ENCODE assay signal across 7 cellular contexts in the genomic region with DNA sequence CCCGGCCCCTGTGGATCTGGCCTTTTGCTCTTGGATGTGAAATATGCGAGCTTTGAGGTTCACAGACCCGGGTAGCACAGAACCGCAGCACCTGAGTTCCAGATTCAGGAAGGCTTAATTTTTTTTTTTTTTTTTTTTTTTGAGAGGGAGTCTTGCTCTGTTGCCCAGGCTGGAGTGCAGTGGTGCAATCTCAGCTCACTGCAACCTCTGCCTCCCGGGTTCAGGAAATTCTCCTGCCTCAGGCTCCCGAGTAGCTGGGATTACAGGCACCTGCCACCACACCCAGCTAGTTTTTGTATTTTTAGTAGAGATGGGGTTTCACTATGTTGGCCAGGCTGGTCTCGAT. TPM values are rescaled to one million over a fixed set of nuclear protein-coding genes. Genes with fewer than 3 reads are reported as not detected.
DNase-seq lines count a peak whose midpoint lies in the region; ATAC-seq, FAIRE-seq and TF ChIP-seq lines count a peak whose summit lies in the region.
"Not testable (repeated sequence)": the region's sequence is repeated elsewhere in the genome, so short reads cannot be mapped to it uniquely, and the experiment has no call there.

No MANE protein-coding gene starts in this region.

- H3K36me3 Mint-ChIP-seq in activated B cell treated with CpG ODN at 0.5 μM for 24 hours (ENCODE audit: low read depth); chondrocyte (ENCODE audit: low read depth); neural progenitor cell: not testable (repeated sequence)

- H3K27ac ChIP-seq in HEK293 (ENCODE audit: extremely low read depth, low read depth, low read length); neural progenitor cell; osteoblast (ENCODE audit: low read depth, low read length); spleen: not testable (repeated sequence)
- H3K27ac ChIP-seq in HepG2 (ENCODE audit: extremely low read length, insufficient read depth, low read length): peak overlapping the region; percentile 84

- not testable (repeated sequence) for H3K79me2 ChIP-seq in HepG2 (ENCODE audit: insufficient read depth, low read length); neural progenitor cell (ENCODE audit: low read depth); osteoblast (ENCODE audit: insufficient read depth, low read length)

- not testable (repeated sequence) for TF ChIP-seq RAD21 in HepG2 (CRISPR knock-in tag; IDR thresholded peaks at IDR 0.05)

- not testable (repeated sequence) for FAIRE-seq in HepG2 (lab: Jason Lieb, UNC)

- not testable (repeated sequence) for TF ChIP-seq EP300 in HepG2 (IDR thresholded peaks at IDR 0.05; ENCODE audit: low read depth in 2 of 2, low read length in 2 of 2); HepG2 (CRISPR knock-in tag; IDR thresholded peaks at IDR 0.05; ENCODE audit: borderline replicate concordance)

- H3K27me3 ChIP-seq in HepG2 (ENCODE audit: control insufficient read depth in 1 of 2, insufficient read depth in 2 of 2, low read length in 2 of 2); neural progenitor cell; osteoblast (ENCODE audit: insufficient read depth, low read length); spleen (replicated peaks in 1 of 7): not testable (repeated sequence)

- H3K9me3 Mint-ChIP-seq in activated B cell treated with CpG ODN at 0.5 μM for 24 hours; chondrocyte (ENCODE audit: low read depth); neural progenitor cell: not testable (repeated sequence)

- not testable (repeated sequence) for ATAC-seq in activated B cell treated with CpG ODN at 0.5 μM for 24 hours (ENCODE audit: low read depth); HepG2

- not testable (repeated sequence) for TF ChIP-seq POLR2A in HepG2 (IDR thresholded peaks at IDR 0.05; ENCODE audit: insufficient read depth in 1 of 2, low read depth in 2 of 2, low read length in 2 of 2); spleen (IDR thresholded peaks at IDR 0.05)

- H3K36me3 ChIP-seq in HEK293 (ENCODE audit: control insufficient read depth in 2 of 2, insufficient read depth in 1 of 2, low read length in 2 of 2); HepG2 (replicated peaks in 1 of 2; ENCODE audit: control insufficient read depth in 1 of 2, insufficient read depth in 2 of 2, low read length in 2 of 2); neural progenitor cell; osteoblast (ENCODE audit: insufficient read depth, low read length); spleen: not testable (repeated sequence)

- not testable (repeated sequence) for H2AFZ ChIP-seq in HepG2 (ENCODE audit: low read length); neural progenitor cell (replicated peaks); osteoblast (ENCODE audit: low read length)

- TSS peak; percentile 70 for BruUV-seq in HepG2 (replicated peaks; lab: Mats Ljungman, UMichigan)

- not testable (repeated sequence) for DNase-seq in activated B cell treated with CpG ODN at 0.5 μM for 24 hours; HepG2 (ENCODE audit: low spot score); neural progenitor cell (ENCODE audit: low spot score)
- DNase-seq in chondrocyte (ENCODE audit: low spot score) (peak; percentile 27), osteoblast (ENCODE audit: insufficient read length, low spot score, missing footprints) (peak; percentile 44), spleen (peak; percentile 27)

- peak overlapping the region; percentile 93 for H3K4me2 ChIP-seq in HepG2 (ENCODE audit: low read depth, low read length)
- not testable (repeated sequence) for H3K4me2 ChIP-seq in neural progenitor cell; osteoblast (ENCODE audit: insufficient read depth, low read length)

- H3K4me1 ChIP-seq in HEK293 (ENCODE audit: control insufficient read depth, insufficient read depth, low read length): not testable (repeated sequence)
- H3K4me1 ChIP-seq in HepG2 (ENCODE audit: insufficient read depth, low read length): peaks cover 96% of the 10 kb centered on the region
- peaks cover 19% of the 10 kb centered on the region for H3K4me1 ChIP-seq in neural progenitor cell
- H3K4me1 ChIP-seq in osteoblast (ENCODE audit: insufficient read depth, low read length): peaks cover 11% of the 10 kb centered on the region
- H3K4me1 ChIP-seq in spleen: peaks cover 15 to 39% (median 27%) of the 10 kb centered on the region in 6 donors

- WGBS in HepG2 (ENCODE audit: low lambda C conversion rate): 40% methylated on average over 7 of the region's 7 CpGs
- 88 to 96% (median 93%) methylated on average over 7 of the region's 7 CpGs for WGBS in spleen, 5 donors

- H3K27me3 Mint-ChIP-seq in activated B cell treated with CpG ODN at 0.5 μM for 24 hours; chondrocyte (ENCODE audit: low read depth): not testable (repeated sequence)
- H3K27me3 Mint-ChIP-seq in neural progenitor cell (ENCODE audit: insufficient read depth, low read depth): peaks cover 12% of the 10 kb centered on the region

- H3K9ac ChIP-seq in HepG2 (ENCODE audit: insufficient read depth, low read depth, low read length): peak overlapping the region; percentile 72
- H3K9ac ChIP-seq in neural progenitor cell: not testable (repeated sequence)

- not testable (repeated sequence) for TF ChIP-seq CTCF in HEK293 (tag by site-specific recombination; IDR thresholded peaks at IDR 0.05); activated B cell treated with CpG ODN at 0.5 μM for 24 hours (IDR thresholded peaks at IDR 0.05); chondrocyte (IDR thresholded peaks at IDR 0.05); HepG2 (CRISPR knock-in tag; IDR thresholded peaks at IDR 0.05); neural progenitor cell (IDR thresholded peaks at IDR 0.05); osteoblast (IDR thresholded peaks at IDR 0.05; ENCODE audit: extremely low read depth, low read depth, low read length); spleen (IDR thresholded peaks at IDR 0.05 in 8 of 11, conservative IDR thresholded peaks at IDR 0.05 in 3 of 11)

- not testable (repeated sequence) for H3K9me3 ChIP-seq in HEK293 (ENCODE audit: control insufficient read depth, insufficient read depth, low read depth, low read length); HepG2 (ENCODE audit: low read length); neural progenitor cell (ENCODE audit: low read depth); osteoblast (ENCODE audit: low read depth, low read length); spleen

- CTCF ChIA-PET in HEK293 (lab: Yijun Ruan, JAX); activated B cell treated with CpG ODN at 0.5 μM for 24 hours (lab: Charles Lee); HepG2 (lab: Yijun Ruan, JAX; ENCODE audit: low intra/inter-chr PET ratio, low total read pairs): not testable (repeated sequence)

- intact Hi-C loops in activated B cell treated with CpG ODN at 0.5 μM for 24 hours (cut with micrococcal nuclease); spleen (cut with DNase I; ENCODE audit: low total_unique reads): not testable (repeated sequence)
- intact Hi-C loops in HepG2 (cut with micrococcal nuclease; ENCODE audit: unreplicated experiment): loop anchor here (1.0 kb wide), 1 partner anchor 7 kb away; no protein-coding TSS in a partner anchor

- POLR2A ChIA-PET in HEK293 (lab: Yijun Ruan, JAX): not testable (repeated sequence)
- POLR2A ChIA-PET in activated B cell treated with CpG ODN at 0.5 μM for 24 hours (lab: Charles Lee): interaction anchor here (0.6 to 1.3 kb wide), 4 partner anchors 13 to 501 kb away, joined by 3 to 6 read pairs (median 4); no protein-coding TSS in a partner anchor
- POLR2A ChIA-PET in HepG2 (lab: Yijun Ruan, JAX): interaction anchor here (0.9 to 3.4 kb wide), 7 partner anchors 8 to 54 kb away, joined by 3 to 16 read pairs (median 4); a partner anchor contains a TSS

- in situ Hi-C loops in HepG2 (cut with HindIII; ENCODE audit: extremely low pct_ligation_motif_present, low pct_unique_long_range_greater_than_20kb): not testable (repeated sequence)

- not testable (repeated sequence) for H3K4me3 ChIP-seq in HEK293 (ENCODE audit: low read depth, low read length); neural progenitor cell; osteoblast (ENCODE audit: insufficient read depth, low read length); spleen
- H3K4me3 ChIP-seq in HepG2 (replicated peaks in 1 of 3; ENCODE audit: insufficient read depth in 1 of 3, low read depth in 2 of 3, low read length in 3 of 3): peak overlapping the region; percentile 44 to 70 (median 55)

- H4K20me1 ChIP-seq in HepG2 (ENCODE audit: insufficient read depth, low read length); neural progenitor cell (ENCODE audit: low read depth); osteoblast (ENCODE audit: insufficient read depth, low read length): not testable (repeated sequence)

- not testable (repeated sequence) for H3K4me3 Mint-ChIP-seq in activated B cell treated with CpG ODN at 0.5 μM for 24 hours; chondrocyte (ENCODE audit: unreplicated experiment); neural progenitor cell

- peak overlapping the region; percentile 46 for H3K27ac Mint-ChIP-seq in activated B cell treated with CpG ODN at 0.5 μM for 24 hours
- H3K27ac Mint-ChIP-seq in chondrocyte (ENCODE audit: unreplicated experiment): not testable (repeated sequence)
- H3K27ac Mint-ChIP-seq in neural progenitor cell: peak overlapping the region; percentile 74

- peaks cover 21% of the 10 kb centered on the region for H3F3A ChIP-seq in neural progenitor cell (ENCODE audit: low read depth)

- H3K4me1 Mint-ChIP-seq in activated B cell treated with CpG ODN at 0.5 μM for 24 hours (peaks cover 40% of the 10 kb centered on the region), chondrocyte (ENCODE audit: low read depth) (peaks cover 16% of the 10 kb centered on the region), neural progenitor cell (peaks cover 65% of the 10 kb centered on the region)

RNA-seq across cellular contexts. Expression of a gene that starts 6.2 kb away (rescaled TPM):
- total RNA-seq in activated B cell treated with CpG ODN at 0.5 μM for 24 hours: 62.9 and 72.7 TPM in 2 replicates
- 16.0 to 25.7 TPM (median 25.1 TPM) in 3 replicates for total RNA-seq in chondrocyte
- 54.7 and 59.7 TPM in 2 replicates for total RNA-seq in HepG2 (2016; rRNA removed; fragmentation: Illumina TruSeq; extraction: Trizol)
- 18.4 and 21.0 TPM in 2 replicates for total RNA-seq in HepG2 (2016; cell fraction: cytosol; rRNA removed; fragmentation: Illumina TruSeq; extraction: Trizol; ENCODE audit: low read depth)
- 48.2 and 56.8 TPM in 2 replicates for total RNA-seq in HepG2 (2016; cell fraction: insoluble cytoplasmic fraction; rRNA removed; fragmentation: Illumina TruSeq; extraction: Trizol)
- total RNA-seq in HepG2 (2016; cell fraction: membrane; rRNA removed; fragmentation: Illumina TruSeq; extraction: Trizol): 25.3 and 30.3 TPM in 2 replicates
- 60.1 and 65.6 TPM in 2 replicates for total RNA-seq in HepG2 (2016; cell fraction: nucleus; rRNA removed; fragmentation: Illumina TruSeq; extraction: Trizol)
- 192 and 229 TPM in 2 replicates for polyA plus RNA-seq in HepG2 (2011; rRNA removed)
- 97.4 and 112 TPM in 2 replicates for polyA plus RNA-seq in HepG2 (2011; cell fraction: cytosol; rRNA removed)
- 448 and 459 TPM in 2 replicates for polyA plus RNA-seq in HepG2 (2011; cell fraction: nucleus; rRNA removed)
- 148 and 158 TPM in 2 replicates for polyA plus RNA-seq in HepG2 (2012)
- polyA plus RNA-seq in HepG2 (2016; cell fraction: cytosol; fragmentation: Illumina TruSeq; extraction: Trizol; ENCODE audit: low read depth): 3.4 and 4.0 TPM in 2 replicates
- polyA plus RNA-seq in HepG2 (2016; cell fraction: insoluble cytoplasmic fraction; fragmentation: Illumina TruSeq; extraction: Trizol; ENCODE audit: low read depth): 43.5 and 52.9 TPM in 2 replicates
- 13.5 and 16.0 TPM in 2 replicates for polyA plus RNA-seq in HepG2 (2016; cell fraction: membrane; fragmentation: Illumina TruSeq; extraction: Trizol; ENCODE audit: low read depth)
- polyA plus RNA-seq in HepG2 (2016; cell fraction: nucleus; fragmentation: Illumina TruSeq; extraction: Trizol; ENCODE audit: insufficient read depth, low read depth): 92.1 and 101 TPM in 2 replicates
- polyA minus RNA-seq in HepG2 (2011; rRNA and poly(A)+ RNA removed; ENCODE audit: low replicate concordance): 0.87 and 280 TPM in 2 replicates
- polyA minus RNA-seq in HepG2 (2011; cell fraction: cytosol; rRNA and poly(A)+ RNA removed): 92.5 and 127 TPM in 2 replicates
- 209 and 267 TPM in 2 replicates for polyA minus RNA-seq in HepG2 (2011; cell fraction: nucleus; rRNA and poly(A)+ RNA removed)
- total RNA-seq in neural progenitor cell (ENCODE audit: low replicate concordance): 15.4 and 47.4 TPM in 2 replicates
- 22.1 and 22.4 TPM in 2 replicates for total RNA-seq in osteoblast
- 10 to 100 TPM; 27.3 to 68.0 (median 36.1) TPM for total RNA-seq in spleen
- polyA plus RNA-seq in spleen: 10 to 100 TPM in 2 of 3 donors, 1 to 10 TPM in 1; 7.0 to 28.7 (median 10.1) TPM

RNA-seq across cellular contexts. Expression of a gene that starts 50.3 kb away (rescaled TPM):
- 20.1 and 21.0 TPM in 2 replicates for total RNA-seq in activated B cell treated with CpG ODN at 0.5 μM for 24 hours
- 30.9 to 34.1 TPM (median 32.5 TPM) in 3 replicates for total RNA-seq in chondrocyte
- total RNA-seq in HepG2 (2016; rRNA removed; fragmentation: Illumina TruSeq; extraction: Trizol): 16.5 and 18.6 TPM in 2 replicates
- total RNA-seq in HepG2 (2016; cell fraction: cytosol; rRNA removed; fragmentation: Illumina TruSeq; extraction: Trizol; ENCODE audit: low read depth): 10.8 and 15.2 TPM in 2 replicates
- 15.1 and 16.2 TPM in 2 replicates for total RNA-seq in HepG2 (2016; cell fraction: insoluble cytoplasmic fraction; rRNA removed; fragmentation: Illumina TruSeq; extraction: Trizol)
- 25.3 and 29.5 TPM in 2 replicates for total RNA-seq in HepG2 (2016; cell fraction: membrane; rRNA removed; fragmentation: Illumina TruSeq; extraction: Trizol)
- total RNA-seq in HepG2 (2016; cell fraction: nucleus; rRNA removed; fragmentation: Illumina TruSeq; extraction: Trizol): 15.3 and 19.6 TPM in 2 replicates
- 70.2 and 74.1 TPM in 2 replicates for polyA plus RNA-seq in HepG2 (2011; rRNA removed)
- polyA plus RNA-seq in HepG2 (2011; cell fraction: cytosol; rRNA removed): 93.3 and 98.4 TPM in 2 replicates
- polyA plus RNA-seq in HepG2 (2011; cell fraction: nucleus; rRNA removed): 35.2 and 44.3 TPM in 2 replicates
- 45.7 and 46.8 TPM in 2 replicates for polyA plus RNA-seq in HepG2 (2012)
- polyA plus RNA-seq in HepG2 (2016; cell fraction: cytosol; fragmentation: Illumina TruSeq; extraction: Trizol; ENCODE audit: low read depth): 48.1 and 71.4 TPM in 2 replicates
- polyA plus RNA-seq in HepG2 (2016; cell fraction: insoluble cytoplasmic fraction; fragmentation: Illumina TruSeq; extraction: Trizol; ENCODE audit: low read depth): 55.8 and 57.5 TPM in 2 replicates
- polyA plus RNA-seq in HepG2 (2016; cell fraction: membrane; fragmentation: Illumina TruSeq; extraction: Trizol; ENCODE audit: low read depth): 67.6 and 91.3 TPM in 2 replicates
- 68.3 and 69.5 TPM in 2 replicates for polyA plus RNA-seq in HepG2 (2016; cell fraction: nucleus; fragmentation: Illumina TruSeq; extraction: Trizol; ENCODE audit: insufficient read depth, low read depth)
- polyA minus RNA-seq in HepG2 (2011; rRNA and poly(A)+ RNA removed; ENCODE audit: low replicate concordance): 47.1 and 62.0 TPM in 2 replicates
- polyA minus RNA-seq in HepG2 (2011; cell fraction: cytosol; rRNA and poly(A)+ RNA removed): 11.5 and 14.7 TPM in 2 replicates
- polyA minus RNA-seq in HepG2 (2011; cell fraction: nucleus; rRNA and poly(A)+ RNA removed): 7.6 and 12.7 TPM in 2 replicates
- 32.7 and 44.8 TPM in 2 replicates for total RNA-seq in neural progenitor cell (ENCODE audit: low replicate concordance)
- total RNA-seq in osteoblast: 14.1 and 17.7 TPM in 2 replicates
- 10 to 100 TPM; 10.7 to 24.7 (median 18.1) TPM for total RNA-seq in spleen
- polyA plus RNA-seq in spleen: 10 to 100 TPM; 30.2 to 33.0 (median 32.3) TPM
